ENCODE assay signal across 15 cellular contexts in the genomic region with DNA sequence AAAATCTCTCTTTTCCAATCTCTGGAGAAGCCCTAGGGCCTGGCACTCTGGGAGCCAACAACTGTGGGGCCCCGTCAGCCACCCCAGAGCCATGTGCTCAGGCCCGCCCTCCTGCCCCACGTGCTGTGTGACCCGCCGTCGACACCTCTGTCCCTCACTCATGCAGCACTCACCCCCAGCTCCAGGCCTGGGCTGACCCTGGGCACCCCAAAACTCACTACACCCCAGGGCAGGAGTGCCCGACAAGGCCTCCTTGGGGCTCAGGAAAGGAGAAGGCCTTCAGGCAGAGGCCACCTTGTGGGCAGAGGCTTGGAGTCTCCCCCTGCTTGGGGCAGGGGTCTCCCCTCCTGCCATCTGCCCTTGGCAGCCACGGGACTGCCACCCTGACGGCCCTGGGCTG. TPM values are rescaled to one million over a fixed set of nuclear protein-coding genes. Genes with fewer than 3 reads are reported as not detected.
DNase-seq lines count a peak whose midpoint lies in the region.
"Had no signal": no experiment of that assay in that cellular context is flagged by ENCODE, and none has a peak within 500 bp of the region (broad histone marks: within the 10 kb centered on the region; RNA-seq: fewer than 3 reads in every experiment).

No MANE protein-coding gene starts in this region.

- no peaks in the 10 kb centered on the region for H3K36me3 Mint-ChIP-seq in CD8-positive, alpha-beta memory T cell
- H3K36me3 Mint-ChIP-seq in dendritic cell treated with granulocyte-macrophage colony-stimulating factor and Interleukin-4, amounts not matched to agents 40 ng/mL and 50 ng/mL, for 4 days (ENCODE audit: low read depth), result peaks cover 44% of the 10 kb centered on the region

- no CpG with 5 or more reads among the region's 9 CpGs for WGBS in neuronal stem cell (ENCODE audit: extremely low coverage in 2 of 2, insufficient read length in 2 of 2, insufficient replicate concordance in 1 of 2), 2 donors

- intact Hi-C loops in dendritic cell treated with granulocyte-macrophage colony-stimulating factor and Interleukin-4, amounts not matched to agents 40 ng/mL and 50 ng/mL, for 4 days (cut with micrococcal nuclease), result no loop called here

- CTCF ChIA-PET in CD8-positive, alpha-beta memory T cell (lab: Charles Lee), result no interaction called here

- peak overlapping the region in 3 of 8 donors; percentile 77 to 84 (median 81) for H3K27ac Mint-ChIP-seq in CD8-positive, alpha-beta memory T cell
- H3K27ac Mint-ChIP-seq in dendritic cell treated with granulocyte-macrophage colony-stimulating factor and Interleukin-4, amounts not matched to agents 40 ng/mL and 50 ng/mL, for 4 days, result peak overlapping the region; percentile 81

- peaks cover 0 to 30% (median 7%) of the 10 kb centered on the region in 3 donors for H3K4me1 Mint-ChIP-seq in CD8-positive, alpha-beta memory T cell
- peaks cover 71% of the 10 kb centered on the region for H3K4me1 Mint-ChIP-seq in dendritic cell treated with granulocyte-macrophage colony-stimulating factor and Interleukin-4, amounts not matched to agents 40 ng/mL and 50 ng/mL, for 4 days (ENCODE audit: low read depth)

- no peak overlapping the region for H4K91ac ChIP-seq in neuronal stem cell (ENCODE audit: low read depth, low read length, poor library complexity)

- no peaks in the 10 kb centered on the region for H3K27me3 ChIP-seq in CD8-positive, alpha-beta memory T cell (ENCODE audit: insufficient read depth, low read length, poor library complexity, severe bottlenecking)
- H3K27me3 ChIP-seq in HUES48 (ENCODE audit: control insufficient read depth, insufficient read depth, low read length) (no peaks in the 10 kb centered on the region), neuronal stem cell (ENCODE audit: control insufficient read depth in 3 of 3, insufficient read depth in 3 of 3, low read depth in 1 of 3, low read length in 3 of 3) (peaks cover 0 to 9% (median 2%) of the 10 kb centered on the region in 3 experiments)
- H3K27me3 ChIP-seq: esophagus squamous epithelium had no signal

- no peak overlapping the region for H3K23ac ChIP-seq in neuronal stem cell (ENCODE audit: low read depth, low read length, poor library complexity)

- no peak overlapping the region for H3K4ac ChIP-seq in neuronal stem cell (ENCODE audit: low read length)

- H3K4me1 ChIP-seq in CD8-positive, alpha-beta memory T cell (ENCODE audit: insufficient read depth, low read length), result peaks cover 5% of the 10 kb centered on the region
- H3K4me1 ChIP-seq in HUES48 (ENCODE audit: control insufficient read depth, insufficient read depth, low read length) (peaks cover 13% of the 10 kb centered on the region; the same call in 1 of the 2 replicates), neuronal stem cell (ENCODE audit: control insufficient read depth in 2 of 2, insufficient read depth in 1 of 2, low read depth in 1 of 2, low read length in 2 of 2) (peaks cover 9 to 12% of the 10 kb centered on the region in 2 donors)

- H3K9me3 Mint-ChIP-seq in CD8-positive, alpha-beta memory T cell, result no peaks in the 10 kb centered on the region
- no peaks in the 10 kb centered on the region for H3K9me3 Mint-ChIP-seq in dendritic cell treated with granulocyte-macrophage colony-stimulating factor and Interleukin-4, amounts not matched to agents 40 ng/mL and 50 ng/mL, for 4 days

- no peak for DNase-seq in CD8-positive, alpha-beta memory T cell
- DNase-seq in neuronal stem cell (ENCODE audit: low spot score) (no peak), DMS79 (lab: John Stamatoyannopoulos, UW) (no peak), NCI-H1436 treated with DMSO at 0.1 percent for 48 hours (lab: John Stamatoyannopoulos, UW) (no peak)
- no peak for DNase-seq in effector CD8-positive, alpha-beta T cell (lab: John Stamatoyannopoulos, UW)
- DNase-seq: activated gamma-delta T cell treated with Interleukin-2 at 50 U/mL for 16 hours, cerebellar nuclear complex, DMS 273 treated with DMSO at 0.1 percent for 48 hours, esophagus squamous epithelium, midbrain, NCI-H1092, WERI-Rb-1 had no signal

- H3K79me1 ChIP-seq in neuronal stem cell (ENCODE audit: low read depth, low read length), result peaks cover 6% of the 10 kb centered on the region

- H2AFZ ChIP-seq in neuronal stem cell (ENCODE audit: low read length), result no peak overlapping the region

- no peak overlapping the region for H3K14ac ChIP-seq in neuronal stem cell (ENCODE audit: low read length)

- H3K9ac ChIP-seq in HUES48 (ENCODE audit: low read depth, low read length), result no peak overlapping the region
- H3K9ac ChIP-seq in neuronal stem cell (ENCODE audit: low read depth, low read length, poor library complexity), result peak overlapping the region; percentile 24

- no peak overlapping the region for H3K27ac ChIP-seq in CD8-positive, alpha-beta memory T cell (ENCODE audit: low read depth, low read length)
- H3K27ac ChIP-seq in HUES48 (ENCODE audit: low read depth, low read length) (no peak overlapping the region), neuronal stem cell (replicated peaks; ENCODE audit: low read length) (no peak overlapping the region)
- H3K27ac ChIP-seq: WERI-Rb-1 had no signal

- no peak overlapping the region for H3K4me3 ChIP-seq in CD8-positive, alpha-beta memory T cell (ENCODE audit: low read length)
- peak overlapping the region; percentile 63; the same call in 1 of the 2 replicates for H3K4me3 ChIP-seq in HUES48 (ENCODE audit: low read depth, low read length)
- no peak overlapping the region for H3K4me3 ChIP-seq in neuronal stem cell (ENCODE audit: low read length in 2 of 2)

- H3K4me2 ChIP-seq in neuronal stem cell (ENCODE audit: insufficient read depth, low read length, poor library complexity, severe bottlenecking), result no peak overlapping the region

- peak overlapping the region; percentile 91 for H3K18ac ChIP-seq in neuronal stem cell (ENCODE audit: low read length)

- H2BK12ac ChIP-seq in neuronal stem cell (ENCODE audit: low read length), result no peak overlapping the region

- H2AK5ac ChIP-seq in neuronal stem cell (ENCODE audit: low read depth, low read length), result peak overlapping the region; percentile 99

- peak overlapping the region; percentile 78 for H2BK15ac ChIP-seq in neuronal stem cell (ENCODE audit: low read length)

- POLR2A ChIA-PET in CD8-positive, alpha-beta memory T cell (lab: Charles Lee), result interaction anchor here (1.3 kb wide), 1 partner anchor 16 kb away, joined by 4 read pairs; no protein-coding TSS in a partner anchor

- peak overlapping the region in 6 of 7 donors; percentile 62 to 88 (median 69) for H3K4me3 Mint-ChIP-seq in CD8-positive, alpha-beta memory T cell
- H3K4me3 Mint-ChIP-seq in dendritic cell treated with granulocyte-macrophage colony-stimulating factor and Interleukin-4, amounts not matched to agents 40 ng/mL and 50 ng/mL, for 4 days, result no peak overlapping the region

- no peaks in the 10 kb centered on the region for H3K36me3 ChIP-seq in CD8-positive, alpha-beta memory T cell (ENCODE audit: insufficient read depth, low read length)
- H3K36me3 ChIP-seq in HUES48 (ENCODE audit: control insufficient read depth, insufficient read depth, low read length), result no peaks in the 10 kb centered on the region
- H3K36me3 ChIP-seq in neuronal stem cell (replicated peaks in 1 of 2; ENCODE audit: control insufficient read depth in 2 of 2, insufficient read depth in 2 of 2, low read length in 2 of 2), result no peaks in the 10 kb centered on the region
- H3K36me3 ChIP-seq: esophagus squamous epithelium, WERI-Rb-1 had no signal

- peak overlapping the region; percentile 82 for H2BK5ac ChIP-seq in neuronal stem cell (ENCODE audit: low read length)

- H3K9me3 ChIP-seq in CD8-positive, alpha-beta memory T cell (ENCODE audit: low read length), result no peaks in the 10 kb centered on the region
- H3K9me3 ChIP-seq in HUES48 (ENCODE audit: control insufficient read depth, insufficient read depth, low read length), result no peaks in the 10 kb centered on the region
- no peaks in the 10 kb centered on the region for H3K9me3 ChIP-seq in neuronal stem cell (replicated peaks in 1 of 2; ENCODE audit: control insufficient read depth in 2 of 2, insufficient read depth in 1 of 2, low read depth in 1 of 2, low read length in 2 of 2)
- H3K9me3 ChIP-seq: esophagus squamous epithelium had no signal

- peaks cover 0 to 2% of the 10 kb centered on the region in 2 donors for H3K27me3 Mint-ChIP-seq in CD8-positive, alpha-beta memory T cell
- H3K27me3 Mint-ChIP-seq in dendritic cell treated with granulocyte-macrophage colony-stimulating factor and Interleukin-4, amounts not matched to agents 40 ng/mL and 50 ng/mL, for 4 days, result peaks cover 7% of the 10 kb centered on the region

- no peak overlapping the region for H4K8ac ChIP-seq in neuronal stem cell (ENCODE audit: low read depth, low read length)

- H2BK120ac ChIP-seq in neuronal stem cell (ENCODE audit: low read depth, low read length), result no peak overlapping the region

RNA-seq across cellular contexts. Expression of gene MYL5, which starts 5.7 kb away (rescaled TPM):
- total RNA-seq in CD8-positive, alpha-beta memory T cell, result 10 to 100 TPM; 17.1 to 19.5 TPM
- polyA plus RNA-seq in CD8-positive, alpha-beta memory T cell, result 5.2 TPM
- polyA plus RNA-seq in neuronal stem cell (2013, experiment 1 of 2), result 4.1 TPM
- polyA plus RNA-seq in neuronal stem cell (2013, experiment 2 of 2), result 3.9 TPM

RNA-seq across cellular contexts. Expression of gene ATP5ME, which starts 6.0 kb away (rescaled TPM):
- 100 to 1,000 TPM; 284 to 291 TPM for total RNA-seq in CD8-positive, alpha-beta memory T cell
- polyA plus RNA-seq in CD8-positive, alpha-beta memory T cell, result 441 TPM
- 966 TPM for polyA plus RNA-seq in neuronal stem cell (2013, experiment 1 of 2)
- 911 TPM for polyA plus RNA-seq in neuronal stem cell (2013, experiment 2 of 2)

RNA-seq across cellular contexts. Expression of gene SLC49A3, which starts 8.9 kb away (rescaled TPM):
- total RNA-seq in CD8-positive, alpha-beta memory T cell, result 1 to 10 TPM in 1 of 2 experiments, under 1 TPM in 1; 0.80 to 1.1 TPM
- polyA plus RNA-seq in CD8-positive, alpha-beta memory T cell, result 0.52 TPM
- 0.81 TPM for polyA plus RNA-seq in neuronal stem cell (2013, experiment 1 of 2)
- 0.57 TPM for polyA plus RNA-seq in neuronal stem cell (2013, experiment 2 of 2)
- total RNA-seq: NCI-H460 had no signal

RNA-seq across cellular contexts. Expression of gene PCGF3, which starts 25.5 kb away (rescaled TPM):
- 10 to 100 TPM; 24.7 to 26.1 TPM for total RNA-seq in CD8-positive, alpha-beta memory T cell
- 4.8 TPM for polyA plus RNA-seq in CD8-positive, alpha-beta memory T cell
- polyA plus RNA-seq in neuronal stem cell (2013, experiment 1 of 2), result 40.8 TPM
- polyA plus RNA-seq in neuronal stem cell (2013, experiment 2 of 2), result 42.5 TPM

RNA-seq across cellular contexts. Expression of gene PDE6B, which starts 54.7 kb away (rescaled TPM):
- 10 to 100 TPM in 1 of 2 experiments, 1 to 10 TPM in 1; 9.3 to 10.1 TPM for total RNA-seq in CD8-positive, alpha-beta memory T cell
- 21.5 TPM for polyA plus RNA-seq in CD8-positive, alpha-beta memory T cell
- 9.5 TPM for polyA plus RNA-seq in neuronal stem cell (2013, experiment 1 of 2)
- polyA plus RNA-seq in neuronal stem cell (2013, experiment 2 of 2), result 9.3 TPM
- total RNA-seq: NCI-H460 had no signal
